8 cellular contexts compared by ENCODE assay signal in genomic region chr7:147547252-147547897, GRCh38.
A peak's percentile ranks its signal among the peaks of the same experiment; 100 is the strongest.
DNase-seq lines count a peak whose midpoint lies in the region; ATAC-seq and TF ChIP-seq lines count a peak whose summit lies in the region.
"Had no signal": no experiment of that assay in that cellular context is flagged by ENCODE, and none has a peak within 500 bp of the region (broad histone marks: within the 10 kb centered on the region; RNA-seq: fewer than 3 reads in every experiment).

No MANE protein-coding gene starts in this region.

- no peak overlapping the region for H3K9ac ChIP-seq in MM.1S (ENCODE audit: low read length)

- H2AFZ ChIP-seq in MM.1S (ENCODE audit: low read length) = no peak overlapping the region

- no peaks in the 10 kb centered on the region for H3K79me2 ChIP-seq in MM.1S (ENCODE audit: low read length)

- H3K36me3 ChIP-seq in MM.1S (replicated peaks; ENCODE audit: insufficient read depth, low read length) = no peaks in the 10 kb centered on the region
- no peaks in the 10 kb centered on the region for H3K36me3 ChIP-seq in adrenal gland (replicated peaks in 1 of 2)
- H3K36me3 ChIP-seq: neutrophil had no signal

- H3K27ac ChIP-seq in MM.1S (ENCODE audit: low read length) (no peak overlapping the region), adrenal gland (no peak overlapping the region)
- H3K27ac ChIP-seq: neutrophil had no signal

- H3K9me3 ChIP-seq in MM.1S (replicated peaks; ENCODE audit: insufficient read depth, low read length) (no peaks in the 10 kb centered on the region), adrenal gland (replicated peaks in 1 of 3) (no peaks in the 10 kb centered on the region)
- H3K9me3 ChIP-seq: neutrophil had no signal

- 76 to 82% (median 78%) methylated on average over 5 to 6 of the region's 6 CpGs for WGBS in adrenal gland, 4 donors

- H3K27me3 ChIP-seq in MM.1S (replicated peaks; ENCODE audit: insufficient read depth, low read length) = no peaks in the 10 kb centered on the region
- H3K27me3 ChIP-seq in adrenal gland = no peaks in the 10 kb centered on the region
- H3K27me3 ChIP-seq: neutrophil had no signal

- H3F3A ChIP-seq in MM.1S (ENCODE audit: insufficient read depth, low read length) = no peaks in the 10 kb centered on the region

- H3K4me3 ChIP-seq in GM12875 (ENCODE audit: low read depth, low read length) (no peak overlapping the region), MM.1S (ENCODE audit: low read length) (no peak overlapping the region), adrenal gland (no peak overlapping the region)

- no peak for TF ChIP-seq POLR2A in adrenal gland (IDR thresholded peaks at IDR 0.05)

- no peaks in the 10 kb centered on the region for H3K9me2 ChIP-seq in MM.1S (replicated peaks; ENCODE audit: insufficient read depth, low read length)

- H4K20me1 ChIP-seq in MM.1S (ENCODE audit: insufficient read depth, low read length) = no peaks in the 10 kb centered on the region

- ATAC-seq in GM18907 (IDR thresholded peaks at IDR 0.05; ENCODE audit: unreplicated experiment) (no peak), HG02840 (IDR thresholded peaks at IDR 0.05; ENCODE audit: low FRiP score, unreplicated experiment) (no peak), HG03175 (IDR thresholded peaks at IDR 0.05; ENCODE audit: unreplicated experiment) (no peak)

- intact Hi-C loops in adrenal gland (cut with DNase I) = no loop called here

- TF ChIP-seq CTCF in GM12875 (IDR thresholded peaks at IDR 0.05; ENCODE audit: borderline replicate concordance, insufficient read depth, low read depth, low read length) = peak; percentile 54
- peak; percentile 69 for TF ChIP-seq CTCF in MM.1S (IDR thresholded peaks at IDR 0.05; ENCODE audit: low read length)
- peak; percentile 26 to 54 (median 46) for TF ChIP-seq CTCF in adrenal gland (IDR thresholded peaks at IDR 0.05)

- no peaks in the 10 kb centered on the region for H3K4me1 ChIP-seq in MM.1S (ENCODE audit: low read length)
- H3K4me1 ChIP-seq in adrenal gland (replicated peaks in 1 of 2) = no peaks in the 10 kb centered on the region

- H3K4me2 ChIP-seq in MM.1S (ENCODE audit: low read depth, low read length) = no peak overlapping the region

- peak; percentile 62 for DNase-seq in MM.1S
- peak in 6 of 7 donors; percentile 23 to 49 (median 42) for DNase-seq in adrenal gland
- DNase-seq in myocyte (ENCODE audit: low read depth) = peak; percentile 30
